Comparison of ENCODE assay signal across 25 cellular contexts in the genomic region with DNA sequence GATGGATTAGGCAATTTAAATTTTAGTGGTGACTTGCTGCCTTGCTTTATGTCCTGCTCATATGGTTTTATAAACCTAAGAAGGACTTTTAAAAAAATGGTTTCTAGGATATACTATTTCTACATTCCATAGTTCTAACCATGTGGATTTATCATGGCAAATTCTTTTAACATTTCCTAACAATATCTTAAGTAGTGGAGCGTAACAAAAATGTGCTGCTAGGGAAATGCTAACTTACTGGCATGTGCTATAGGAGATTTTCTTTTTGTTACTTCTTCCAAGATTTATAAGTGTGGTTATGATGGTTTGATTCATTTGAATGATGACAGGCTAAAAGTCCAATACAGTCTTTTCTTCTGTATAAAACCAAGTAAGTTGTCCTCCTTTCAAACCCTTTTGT.
"Had no signal": no experiment of that assay in that cellular context is flagged by ENCODE, and none has a peak within 500 bp of the region (broad histone marks: within the 10 kb centered on the region; RNA-seq: fewer than 3 reads in every experiment).

No MANE protein-coding gene starts in this region.

- H3K36me3 Mint-ChIP-seq: activated naive CD4-positive, alpha-beta T cell treated with anti-CD3 and anti-CD28 coated beads, Interleukin-2, amount 50 U/mL, for 24 hours had no signal

- H3K9me3 Mint-ChIP-seq: activated naive CD4-positive, alpha-beta T cell treated with anti-CD3 and anti-CD28 coated beads, Interleukin-2, amount 50 U/mL, for 24 hours had no signal

- ATAC-seq: activated naive CD8-positive, alpha-beta T cell treated with anti-CD3 and anti-CD28 coated beads, Interleukin-2, amount 50 U/mL, for 24 hours; activated T-cell treated with anti-CD3 and anti-CD28 coated beads, Interleukin-2, amount 50 U/mL, for 4 hours; activated T-helper 17 cell treated with anti-CD3 and anti-CD28 coated beads, Interleukin-2, amount 50 U/mL, for 72 hours; left cardiac atrium; naive thymus-derived CD4-positive, alpha-beta T cell; pancreas; right cardiac atrium; WTC11 had no signal

- H3K27me3 Mint-ChIP-seq: activated CD4-positive, alpha-beta memory T cell treated with anti-CD3 and anti-CD28 coated beads, Interleukin-2, amount 10 ng/mL, durations not matched to agents 7 days and 5 days; activated CD4-positive, alpha-beta T cell treated with anti-CD3 and anti-CD28 coated beads, Interleukin-2, amount 10 ng/mL, durations not matched to agents 7 days and 5 days; activated naive CD4-positive, alpha-beta T cell treated with anti-CD3 and anti-CD28 coated beads, Interleukin-2, amount 50 U/mL, for 24 hours; activated naive CD8-positive, alpha-beta T cell treated with anti-CD3 and anti-CD28 coated beads, Interleukin-2, amount 50 U/mL, for 24 hours; activated T-helper 17 cell treated with anti-CD3 and anti-CD28 coated beads, Interleukin-2, amount 50 U/mL, for 72 hours; naive thymus-derived CD4-positive, alpha-beta T cell had no signal

- H3K27me3 ChIP-seq: brain microvascular endothelial cell, pancreas, spleen, testis, transverse colon had no signal

- H3K4me3 ChIP-seq: pancreas, prostate gland, spleen, testis, transverse colon had no signal

- DNase-seq: activated CD4-positive, alpha-beta memory T cell treated with anti-CD3 and anti-CD28 coated beads, Interleukin-2, amount 10 ng/mL, durations not matched to agents 7 days and 5 days; activated CD4-positive, alpha-beta T cell treated with anti-CD3 and anti-CD28 coated beads for 1 hour; activated CD4-positive, alpha-beta T cell treated with anti-CD3 and anti-CD28 coated beads, Interleukin-2, amount 10 ng/mL, durations not matched to agents 7 days and 5 days; activated CD8-positive, alpha-beta memory T cell treated with anti-CD3 and anti-CD28 coated beads, Interleukin-2, amount 50 U/mL, for 48 hours; activated naive CD8-positive, alpha-beta T cell treated with anti-CD3 and anti-CD28 coated beads, Interleukin-2, amount 50 U/mL, for 24 hours; activated T-cell treated with anti-CD3 and anti-CD28 coated beads, Interleukin-2, amount 50 U/mL, for 4 hours; anterior cingulate cortex; brain microvascular endothelial cell; cortex of kidney; foreskin melanocyte; left cardiac atrium; midbrain; naive thymus-derived CD4-positive, alpha-beta T cell; pancreas; right cardiac atrium; spleen; stimulated activated CD4-positive, alpha-beta T cell treated with anti-CD3 and anti-CD28 coated beads, Interleukin-2, amount 100 ng/mL, for 48 hours; stimulated activated naive CD4-positive, alpha-beta T cell treated with Interleukin-2 at 50 U/mL for 16 hours; T-helper 2 cell; testis; transverse colon had no signal

- H3K27ac Mint-ChIP-seq: activated CD4-positive, alpha-beta memory T cell treated with anti-CD3 and anti-CD28 coated beads, Interleukin-2, amount 10 ng/mL, durations not matched to agents 7 days and 5 days; activated CD4-positive, alpha-beta T cell treated with anti-CD3 and anti-CD28 coated beads, Interleukin-2, amount 10 ng/mL, durations not matched to agents 7 days and 5 days; activated naive CD4-positive, alpha-beta T cell treated with anti-CD3 and anti-CD28 coated beads, Interleukin-2, amount 50 U/mL, for 24 hours; activated naive CD8-positive, alpha-beta T cell treated with anti-CD3 and anti-CD28 coated beads, Interleukin-2, amount 50 U/mL, for 24 hours; activated T-helper 17 cell treated with anti-CD3 and anti-CD28 coated beads, Interleukin-2, amount 50 U/mL, for 72 hours; naive thymus-derived CD4-positive, alpha-beta T cell; WTC11 had no signal

- H3K36me3 ChIP-seq: brain microvascular endothelial cell, pancreas, prostate gland, spleen, transverse colon had no signal

- H3K4me1 Mint-ChIP-seq: activated CD4-positive, alpha-beta memory T cell treated with anti-CD3 and anti-CD28 coated beads, Interleukin-2, amount 10 ng/mL, durations not matched to agents 7 days and 5 days; activated CD4-positive, alpha-beta T cell treated with anti-CD3 and anti-CD28 coated beads, Interleukin-2, amount 10 ng/mL, durations not matched to agents 7 days and 5 days; activated naive CD4-positive, alpha-beta T cell treated with anti-CD3 and anti-CD28 coated beads, Interleukin-2, amount 50 U/mL, for 24 hours; activated naive CD8-positive, alpha-beta T cell treated with anti-CD3 and anti-CD28 coated beads, Interleukin-2, amount 50 U/mL, for 24 hours; activated T-helper 17 cell treated with anti-CD3 and anti-CD28 coated beads, Interleukin-2, amount 50 U/mL, for 72 hours; naive thymus-derived CD4-positive, alpha-beta T cell; WTC11 had no signal

- H3K9me3 ChIP-seq: pancreas, prostate gland, testis had no signal

- H3K4me3 Mint-ChIP-seq: activated CD4-positive, alpha-beta memory T cell treated with anti-CD3 and anti-CD28 coated beads, Interleukin-2, amount 10 ng/mL, durations not matched to agents 7 days and 5 days; activated CD4-positive, alpha-beta T cell treated with anti-CD3 and anti-CD28 coated beads, Interleukin-2, amount 10 ng/mL, durations not matched to agents 7 days and 5 days; activated naive CD4-positive, alpha-beta T cell treated with anti-CD3 and anti-CD28 coated beads, Interleukin-2, amount 50 U/mL, for 24 hours; activated naive CD8-positive, alpha-beta T cell treated with anti-CD3 and anti-CD28 coated beads, Interleukin-2, amount 50 U/mL, for 24 hours; activated T-cell treated with anti-CD3 and anti-CD28 coated beads, Interleukin-2, amount 50 U/mL, for 4 hours; activated T-helper 17 cell treated with anti-CD3 and anti-CD28 coated beads, Interleukin-2, amount 50 U/mL, for 72 hours; naive thymus-derived CD4-positive, alpha-beta T cell; WTC11 had no signal
